Comparison of ENCODE assay signal across 1 cellular context in the genomic region with DNA sequence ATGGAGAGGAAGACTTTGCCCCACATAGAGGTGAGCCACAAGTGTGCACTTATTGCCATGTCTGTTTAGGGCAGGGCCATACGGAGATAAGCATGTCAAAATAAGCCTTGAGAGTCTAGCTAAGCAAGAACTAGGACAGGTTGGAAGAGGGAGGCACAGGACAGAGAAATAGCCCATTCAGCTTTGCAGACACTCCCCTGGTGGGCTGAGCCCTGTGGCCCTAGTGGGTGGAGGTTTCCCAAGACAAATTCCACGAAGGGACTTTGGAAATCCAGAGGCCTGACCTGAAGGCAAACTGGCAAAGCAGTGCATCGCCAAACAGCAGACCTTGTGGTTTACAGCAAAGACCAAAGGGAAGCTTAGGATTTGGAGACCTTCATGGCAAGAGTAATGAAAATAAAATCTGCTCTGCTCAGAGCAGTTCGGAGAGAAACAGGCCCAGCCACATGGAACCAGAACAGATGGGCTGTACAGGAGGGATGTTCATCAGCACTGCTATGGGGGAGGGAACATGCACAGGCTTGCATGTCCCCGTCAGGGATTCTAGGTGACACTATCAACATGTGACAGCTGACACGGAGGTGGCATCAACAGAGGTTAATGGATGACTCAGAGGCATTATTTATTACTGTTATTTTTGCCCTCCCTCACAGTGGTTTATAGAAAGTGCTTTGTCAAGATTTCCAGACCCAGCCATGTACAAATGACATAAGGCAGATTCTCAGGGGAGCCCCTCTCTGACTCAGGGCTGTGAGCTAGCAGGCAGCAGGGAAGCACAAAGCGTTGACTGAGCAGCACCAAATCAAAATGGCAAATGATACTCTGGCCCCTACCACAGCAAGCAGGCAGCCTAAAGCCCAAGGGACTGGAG.
TF ChIP-seq lines count a peak whose summit lies in the region.

No MANE protein-coding gene starts in this region.

TF ChIP-seq in K562, 482 proteins besides CTCF, POLR2A, EP300 and RAD21 (continued from another document and continues in another):
- TF ChIP-seq, protein P1, sequence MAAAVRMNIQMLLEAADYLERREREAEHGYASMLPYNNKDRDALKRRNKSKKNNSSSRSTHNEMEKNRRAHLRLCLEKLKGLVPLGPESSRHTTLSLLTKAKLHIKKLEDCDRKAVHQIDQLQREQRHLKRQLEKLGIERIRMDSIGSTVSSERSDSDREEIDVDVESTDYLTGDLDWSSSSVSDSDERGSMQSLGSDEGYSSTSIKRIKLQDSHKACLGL (CRISPR knock-in tag; IDR thresholded peaks at IDR 0.05; ENCODE audit: borderline replicate concordance, poor library complexity, severe bottlenecking), result no peak
- TF ChIP-seq, protein P2, sequence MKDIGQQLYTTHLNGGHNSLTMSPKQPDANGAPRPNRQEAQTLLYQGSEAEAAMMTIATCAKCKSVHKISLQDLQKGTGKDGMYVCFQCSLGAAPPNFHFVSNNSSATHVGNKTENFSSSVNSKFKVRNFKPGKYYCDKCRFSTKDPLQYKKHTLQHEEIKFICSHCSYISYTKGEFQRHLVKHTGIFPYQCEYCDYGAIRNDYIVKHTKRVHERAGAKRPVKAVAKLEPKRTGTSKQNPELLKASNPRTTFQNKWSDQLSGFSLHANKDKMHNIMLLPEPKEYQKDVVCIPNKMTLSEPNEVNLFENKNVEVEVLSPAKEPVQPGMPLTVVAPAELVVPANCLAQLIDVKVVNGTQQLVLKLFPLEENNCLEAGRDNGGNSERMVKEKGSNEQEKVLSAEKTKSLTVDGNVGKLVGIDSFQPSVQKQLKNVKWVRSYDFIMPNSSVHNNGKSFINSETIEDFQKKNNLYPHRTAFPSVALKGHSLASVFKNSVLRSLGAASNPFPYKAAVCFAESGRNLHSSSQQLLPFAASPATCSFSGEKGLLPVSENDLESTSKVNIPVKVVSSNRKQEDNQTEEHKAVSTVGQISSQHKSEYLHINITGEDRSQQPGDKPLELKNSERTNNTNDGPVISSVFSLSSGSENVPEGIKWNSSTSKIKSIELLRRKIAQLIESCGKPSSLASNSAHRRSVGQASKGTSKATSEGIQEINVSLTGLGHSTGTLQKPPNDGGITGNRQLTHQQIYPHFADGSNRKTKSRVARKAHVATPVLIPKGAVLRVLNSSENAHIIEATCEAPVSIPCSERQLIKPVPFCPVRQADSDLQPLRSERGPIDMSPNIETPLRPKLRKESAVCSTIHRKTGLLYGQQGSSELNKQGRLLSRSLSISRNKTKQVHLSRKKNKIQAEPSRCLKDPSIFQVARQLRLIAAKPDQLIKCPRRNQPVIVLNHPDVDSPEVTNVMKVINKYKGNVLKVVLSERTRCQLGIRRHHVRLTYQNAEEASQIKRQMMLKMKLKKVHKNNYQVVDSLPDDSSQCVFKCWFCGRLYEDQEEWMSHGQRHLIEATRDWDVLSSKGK (CRISPR knock-in tag; IDR thresholded peaks at IDR 0.05), result no peak
- TF ChIP-seq COPS2 (conservative IDR thresholded peaks at IDR 0.05) (no peak), ZFP1 (CRISPR knock-in tag; IDR thresholded peaks at IDR 0.05) (no peak), ERF (CRISPR knock-in tag; IDR thresholded peaks at IDR 0.05) (peak; percentile 86), MECOM (CRISPR knock-in tag; IDR thresholded peaks at IDR 0.05) (no peak; the same call in 1 of the 2 replicates), SIX5 (IDR thresholded peaks at IDR 0.05; ENCODE audit: borderline replicate concordance in 1 of 2, insufficient read depth in 1 of 2, low read depth in 1 of 2, low read length in 2 of 2) (no peak), PML (IDR thresholded peaks at IDR 0.05; ENCODE audit: low read length) (no peak), JUN (IDR thresholded peaks at IDR 0.05; ENCODE audit: borderline replicate concordance, low read depth, low read length) (peak; percentile 91), JUN (CRISPR knock-in tag; IDR thresholded peaks at IDR 0.05; ENCODE audit: borderline replicate concordance) (no peak), ZNF766 (CRISPR knock-in tag; conservative IDR thresholded peaks at IDR 0.05) (peak; percentile 15; the same call in 1 of the 2 replicates), ZNF354B (CRISPR knock-in tag; IDR thresholded peaks at IDR 0.05) (0 out of 2 replicates have a peak, but pooled peaks have one; percentile 29), STAT5B (CRISPR knock-in tag; IDR thresholded peaks at IDR 0.05) (no peak), ZNF316 (IDR thresholded peaks at IDR 0.05) (peak; percentile 54; the same call in 1 of the 2 replicates), JUND (IDR thresholded peaks at IDR 0.05; ENCODE audit: borderline replicate concordance, low read depth, low read length) (peak; percentile 95), JUND (tag; IDR thresholded peaks at IDR 0.05; ENCODE audit: borderline replicate concordance, low read depth, low read length) (peak; percentile 94; the same call in 2 of the 3 replicates), NRF1 (conservative IDR thresholded peaks at IDR 0.05 in 1 of 2, IDR thresholded peaks at IDR 0.05 in 1 of 2) (peak; percentile 19 to 25; a peak in 1 of 4 replicates), TBL1XR1 (IDR thresholded peaks at IDR 0.05; ENCODE audit: low read length in 2 of 2) (0 out of 4 replicates have a peak, but pooled peaks of 1 of the 2 experiments have one; percentile 25), NFE2L1 (tag; IDR thresholded peaks at IDR 0.05; ENCODE audit: borderline replicate concordance, low read depth) (no peak), BRCA1 (IDR thresholded peaks at IDR 0.05) (no peak), BRCA1 (CRISPR knock-in tag; IDR thresholded peaks at IDR 0.05) (no peak), EZH2 (IDR thresholded peaks at IDR 0.05; ENCODE audit: borderline replicate concordance, low read depth, low read length) (no peak), BRD4 (IDR thresholded peaks at IDR 0.05) (no peak), RAD51 (IDR thresholded peaks at IDR 0.05; ENCODE audit: borderline replicate concordance, low read depth) (no peak), FOXK1 (CRISPR knock-in tag; IDR thresholded peaks at IDR 0.05; ENCODE audit: borderline replicate concordance) (0 out of 2 replicates have a peak, but pooled peaks have one; percentile 48), ZFX (CRISPR knock-in tag; IDR thresholded peaks at IDR 0.05) (no peak), SNIP1 (IDR thresholded peaks at IDR 0.05; ENCODE audit: low read depth) (no peak), RBM17 (IDR thresholded peaks at IDR 0.05; ENCODE audit: borderline replicate concordance, low read depth, low read length) (no peak), SMARCE1 (IDR thresholded peaks at IDR 0.05) (peak; percentile 82), NEUROD1 (IDR thresholded peaks at IDR 0.05; ENCODE audit: borderline replicate concordance, low read depth, low read length, partially characterized antibody) (peak; percentile 58), POLR3A (IDR thresholded peaks at IDR 0.05; ENCODE audit: borderline replicate concordance, extremely low read depth, insufficient read depth, insufficient read length) (no peak), RUNX1 (IDR thresholded peaks at IDR 0.05; ENCODE audit: low read depth) (no peak), HDGF (IDR thresholded peaks at IDR 0.05) (no peak), ZNF785 (CRISPR knock-in tag; IDR thresholded peaks at IDR 0.05) (no peak), PCBP1 (IDR thresholded peaks at IDR 0.05; ENCODE audit: low read depth, low read length, poor library complexity, severe bottlenecking) (no peak), MEF2D (tag; conservative IDR thresholded peaks at IDR 0.05; ENCODE audit: low read depth) (0 out of 2 replicates have a peak, but pooled peaks have one; percentile 33), ZC3H11A (IDR thresholded peaks at IDR 0.05; ENCODE audit: low read depth, low read length) (no peak), ZNF184 (CRISPR knock-in tag; IDR thresholded peaks at IDR 0.05) (no peak), ETV1 (tag; conservative IDR thresholded peaks at IDR 0.05; ENCODE audit: low read depth) (no peak), PHB2 (IDR thresholded peaks at IDR 0.05; ENCODE audit: low read depth) (no peak)
- TF ChIP-seq, protein P3, sequence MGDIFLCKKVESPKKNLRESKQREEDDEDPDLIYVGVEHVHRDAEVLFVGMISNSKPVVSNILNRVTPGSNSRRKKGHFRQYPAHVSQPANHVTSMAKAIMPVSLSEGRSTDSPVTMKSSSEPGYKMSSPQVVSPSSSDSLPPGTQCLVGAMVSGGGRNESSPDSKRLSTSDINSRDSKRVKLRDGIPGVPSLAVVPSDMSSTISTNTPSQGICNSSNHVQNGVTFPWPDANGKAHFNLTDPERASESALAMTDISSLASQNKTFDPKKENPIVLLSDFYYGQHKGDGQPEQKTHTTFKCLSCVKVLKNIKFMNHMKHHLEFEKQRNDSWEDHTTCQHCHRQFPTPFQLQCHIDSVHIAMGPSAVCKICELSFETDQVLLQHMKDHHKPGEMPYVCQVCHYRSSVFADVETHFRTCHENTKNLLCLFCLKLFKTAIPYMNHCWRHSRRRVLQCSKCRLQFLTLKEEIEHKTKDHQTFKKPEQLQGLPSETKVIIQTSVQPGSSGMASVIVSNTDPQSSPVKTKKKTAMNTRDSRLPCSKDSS (IDR thresholded peaks at IDR 0.05; ENCODE audit: low read depth, partially characterized antibody), result no peak
- TF ChIP-seq, protein P4, sequence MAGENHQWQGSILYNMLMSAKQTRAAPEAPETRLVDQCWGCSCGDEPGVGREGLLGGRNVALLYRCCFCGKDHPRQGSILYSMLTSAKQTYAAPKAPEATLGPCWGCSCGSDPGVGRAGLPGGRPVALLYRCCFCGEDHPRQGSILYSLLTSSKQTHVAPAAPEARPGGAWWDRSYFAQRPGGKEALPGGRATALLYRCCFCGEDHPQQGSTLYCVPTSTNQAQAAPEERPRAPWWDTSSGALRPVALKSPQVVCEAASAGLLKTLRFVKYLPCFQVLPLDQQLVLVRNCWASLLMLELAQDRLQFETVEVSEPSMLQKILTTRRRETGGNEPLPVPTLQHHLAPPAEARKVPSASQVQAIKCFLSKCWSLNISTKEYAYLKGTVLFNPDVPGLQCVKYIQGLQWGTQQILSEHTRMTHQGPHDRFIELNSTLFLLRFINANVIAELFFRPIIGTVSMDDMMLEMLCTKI (IDR thresholded peaks at IDR 0.05; ENCODE audit: partially characterized antibody), result no peak
- TF ChIP-seq, protein P5, sequence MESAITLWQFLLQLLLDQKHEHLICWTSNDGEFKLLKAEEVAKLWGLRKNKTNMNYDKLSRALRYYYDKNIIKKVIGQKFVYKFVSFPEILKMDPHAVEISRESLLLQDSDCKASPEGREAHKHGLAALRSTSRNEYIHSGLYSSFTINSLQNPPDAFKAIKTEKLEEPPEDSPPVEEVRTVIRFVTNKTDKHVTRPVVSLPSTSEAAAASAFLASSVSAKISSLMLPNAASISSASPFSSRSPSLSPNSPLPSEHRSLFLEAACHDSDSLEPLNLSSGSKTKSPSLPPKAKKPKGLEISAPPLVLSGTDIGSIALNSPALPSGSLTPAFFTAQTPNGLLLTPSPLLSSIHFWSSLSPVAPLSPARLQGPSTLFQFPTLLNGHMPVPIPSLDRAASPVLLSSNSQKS (CRISPR knock-in tag; IDR thresholded peaks at IDR 0.05), result no peak
- TF ChIP-seq, protein P6, sequence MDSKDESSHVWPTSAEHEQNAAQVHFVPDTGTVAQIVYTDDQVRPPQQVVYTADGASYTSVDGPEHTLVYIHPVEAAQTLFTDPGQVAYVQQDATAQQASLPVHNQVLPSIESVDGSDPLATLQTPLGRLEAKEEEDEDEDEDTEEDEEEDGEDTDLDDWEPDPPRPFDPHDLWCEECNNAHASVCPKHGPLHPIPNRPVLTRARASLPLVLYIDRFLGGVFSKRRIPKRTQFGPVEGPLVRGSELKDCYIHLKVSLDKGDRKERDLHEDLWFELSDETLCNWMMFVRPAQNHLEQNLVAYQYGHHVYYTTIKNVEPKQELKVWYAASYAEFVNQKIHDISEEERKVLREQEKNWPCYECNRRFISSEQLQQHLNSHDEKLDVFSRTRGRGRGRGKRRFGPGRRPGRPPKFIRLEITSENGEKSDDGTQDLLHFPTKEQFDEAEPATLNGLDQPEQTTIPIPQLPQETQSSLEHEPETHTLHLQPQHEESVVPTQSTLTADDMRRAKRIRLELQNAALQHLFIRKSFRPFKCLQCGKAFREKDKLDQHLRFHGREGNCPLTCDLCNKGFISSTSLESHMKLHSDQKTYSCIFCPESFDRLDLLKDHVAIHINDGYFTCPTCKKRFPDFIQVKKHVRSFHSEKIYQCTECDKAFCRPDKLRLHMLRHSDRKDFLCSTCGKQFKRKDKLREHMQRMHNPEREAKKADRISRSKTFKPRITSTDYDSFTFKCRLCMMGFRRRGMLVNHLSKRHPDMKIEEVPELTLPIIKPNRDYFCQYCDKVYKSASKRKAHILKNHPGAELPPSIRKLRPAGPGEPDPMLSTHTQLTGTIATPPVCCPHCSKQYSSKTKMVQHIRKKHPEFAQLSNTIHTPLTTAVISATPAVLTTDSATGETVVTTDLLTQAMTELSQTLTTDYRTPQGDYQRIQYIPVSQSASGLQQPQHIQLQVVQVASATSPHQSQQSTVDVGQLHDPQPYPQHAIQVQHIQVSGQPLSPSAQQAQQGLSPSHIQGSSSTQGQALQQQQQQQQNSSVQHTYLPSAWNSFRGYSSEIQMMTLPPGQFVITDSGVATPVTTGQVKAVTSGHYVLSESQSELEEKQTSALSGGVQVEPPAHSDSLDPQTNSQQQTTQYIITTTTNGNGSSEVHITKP (IDR thresholded peaks at IDR 0.05; ENCODE audit: partially characterized antibody), result no peak
- TF ChIP-seq, protein P7, sequence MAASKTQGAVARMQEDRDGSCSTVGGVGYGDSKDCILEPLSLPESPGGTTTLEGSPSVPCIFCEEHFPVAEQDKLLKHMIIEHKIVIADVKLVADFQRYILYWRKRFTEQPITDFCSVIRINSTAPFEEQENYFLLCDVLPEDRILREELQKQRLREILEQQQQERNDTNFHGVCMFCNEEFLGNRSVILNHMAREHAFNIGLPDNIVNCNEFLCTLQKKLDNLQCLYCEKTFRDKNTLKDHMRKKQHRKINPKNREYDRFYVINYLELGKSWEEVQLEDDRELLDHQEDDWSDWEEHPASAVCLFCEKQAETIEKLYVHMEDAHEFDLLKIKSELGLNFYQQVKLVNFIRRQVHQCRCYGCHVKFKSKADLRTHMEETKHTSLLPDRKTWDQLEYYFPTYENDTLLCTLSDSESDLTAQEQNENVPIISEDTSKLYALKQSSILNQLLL (CRISPR knock-in tag; IDR thresholded peaks at IDR 0.05; ENCODE audit: borderline replicate concordance), result no peak
- TF ChIP-seq, protein P8, sequence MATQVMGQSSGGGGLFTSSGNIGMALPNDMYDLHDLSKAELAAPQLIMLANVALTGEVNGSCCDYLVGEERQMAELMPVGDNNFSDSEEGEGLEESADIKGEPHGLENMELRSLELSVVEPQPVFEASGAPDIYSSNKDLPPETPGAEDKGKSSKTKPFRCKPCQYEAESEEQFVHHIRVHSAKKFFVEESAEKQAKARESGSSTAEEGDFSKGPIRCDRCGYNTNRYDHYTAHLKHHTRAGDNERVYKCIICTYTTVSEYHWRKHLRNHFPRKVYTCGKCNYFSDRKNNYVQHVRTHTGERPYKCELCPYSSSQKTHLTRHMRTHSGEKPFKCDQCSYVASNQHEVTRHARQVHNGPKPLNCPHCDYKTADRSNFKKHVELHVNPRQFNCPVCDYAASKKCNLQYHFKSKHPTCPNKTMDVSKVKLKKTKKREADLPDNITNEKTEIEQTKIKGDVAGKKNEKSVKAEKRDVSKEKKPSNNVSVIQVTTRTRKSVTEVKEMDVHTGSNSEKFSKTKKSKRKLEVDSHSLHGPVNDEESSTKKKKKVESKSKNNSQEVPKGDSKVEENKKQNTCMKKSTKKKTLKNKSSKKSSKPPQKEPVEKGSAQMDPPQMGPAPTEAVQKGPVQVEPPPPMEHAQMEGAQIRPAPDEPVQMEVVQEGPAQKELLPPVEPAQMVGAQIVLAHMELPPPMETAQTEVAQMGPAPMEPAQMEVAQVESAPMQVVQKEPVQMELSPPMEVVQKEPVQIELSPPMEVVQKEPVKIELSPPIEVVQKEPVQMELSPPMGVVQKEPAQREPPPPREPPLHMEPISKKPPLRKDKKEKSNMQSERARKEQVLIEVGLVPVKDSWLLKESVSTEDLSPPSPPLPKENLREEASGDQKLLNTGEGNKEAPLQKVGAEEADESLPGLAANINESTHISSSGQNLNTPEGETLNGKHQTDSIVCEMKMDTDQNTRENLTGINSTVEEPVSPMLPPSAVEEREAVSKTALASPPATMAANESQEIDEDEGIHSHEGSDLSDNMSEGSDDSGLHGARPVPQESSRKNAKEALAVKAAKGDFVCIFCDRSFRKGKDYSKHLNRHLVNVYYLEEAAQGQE (CRISPR knock-in tag; IDR thresholded peaks at IDR 0.05; ENCODE audit: low read depth), result no peak
